17 cellular contexts compared by ENCODE assay signal in the genomic region with DNA sequence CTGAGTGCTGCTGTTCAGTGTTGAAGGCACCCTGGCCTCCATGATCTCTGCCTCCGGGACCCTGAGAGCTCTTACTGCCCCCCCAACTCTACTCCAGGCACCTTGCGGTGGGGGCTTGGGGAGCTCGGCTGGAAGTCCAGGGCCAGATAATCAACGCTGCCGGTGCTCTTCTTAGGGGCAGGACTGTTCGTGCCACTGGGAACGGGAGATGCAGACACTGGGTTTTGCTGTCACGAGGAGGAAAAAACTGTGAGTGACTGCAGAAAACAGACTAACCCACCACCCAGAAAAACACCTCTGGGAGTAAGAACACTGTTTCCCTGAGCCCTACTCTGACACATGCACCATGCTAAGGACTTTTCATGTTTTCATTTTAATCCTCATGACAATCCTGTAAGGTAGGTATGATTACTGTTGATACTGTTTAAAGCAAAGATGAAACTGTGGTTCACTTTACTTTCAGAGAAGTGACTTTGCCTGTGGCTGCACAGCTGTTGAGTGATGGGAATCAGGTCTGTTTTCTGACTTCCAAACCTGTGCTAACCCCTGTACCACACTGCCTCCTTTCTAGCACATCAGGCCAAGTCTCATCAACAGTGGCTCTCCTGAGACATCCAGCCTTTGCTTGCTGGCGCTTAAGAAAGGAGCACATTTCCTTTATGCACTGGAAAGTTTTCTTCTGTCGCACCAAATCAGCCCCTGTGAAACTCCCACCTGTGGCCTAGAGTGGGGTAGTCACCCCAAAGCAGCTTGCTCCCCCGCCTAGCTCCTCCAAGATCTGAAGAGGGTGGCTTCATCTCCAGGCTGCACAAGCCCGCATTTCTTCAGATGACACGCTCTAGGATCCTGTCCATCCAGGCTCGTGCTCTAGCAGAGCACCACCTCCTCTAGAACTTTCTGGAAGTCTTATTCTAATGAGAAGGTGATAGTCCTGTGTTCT. TPM values are rescaled to one million over a fixed set of nuclear protein-coding genes. Genes with fewer than 3 reads are reported as not detected.
A peak's percentile ranks its signal among the peaks of the same experiment; 100 is the strongest.
DNase-seq lines count a peak whose midpoint lies in the region; ATAC-seq and TF ChIP-seq lines count a peak whose summit lies in the region.
"Had no signal": no experiment of that assay in that cellular context is flagged by ENCODE, and none has a peak within 500 bp of the region (broad histone marks: within the 10 kb centered on the region; RNA-seq: fewer than 3 reads in every experiment).

No MANE protein-coding gene starts in this region.

- H3K4me3 Mint-ChIP-seq in activated CD8-positive, alpha-beta T cell treated with anti-CD3 and anti-CD28 coated beads for 36 hours: no peak overlapping the region
- H3K4me3 Mint-ChIP-seq in glutamatergic neuron (ENCODE audit: unreplicated experiment): no peak overlapping the region
- H3K4me3 Mint-ChIP-seq: brain had no signal

- no peaks in the 10 kb centered on the region for H3K27me3 ChIP-seq in vagina
- H3K27me3 ChIP-seq: pancreas, SJSA1 had no signal

- peaks cover 0 to 64% of the 10 kb centered on the region in 2 donors for H3K36me3 ChIP-seq in vagina
- H3K36me3 ChIP-seq: SJSA1 had no signal

- H3K36me3 Mint-ChIP-seq in activated CD8-positive, alpha-beta T cell treated with anti-CD3 and anti-CD28 coated beads for 36 hours (ENCODE audit: low read depth): no peaks in the 10 kb centered on the region
- H3K36me3 Mint-ChIP-seq in glutamatergic neuron (ENCODE audit: unreplicated experiment): peaks cover 38% of the 10 kb centered on the region

- H3K9me3 Mint-ChIP-seq in activated CD8-positive, alpha-beta T cell treated with anti-CD3 and anti-CD28 coated beads for 36 hours: no peaks in the 10 kb centered on the region
- H3K9me3 Mint-ChIP-seq in glutamatergic neuron (ENCODE audit: unreplicated experiment): peaks cover 29% of the 10 kb centered on the region
- H3K9me3 Mint-ChIP-seq: brain had no signal

- H3K4me3 ChIP-seq in vagina: no peak overlapping the region
- H3K4me3 ChIP-seq: pancreas, SJSA1, thoracic aorta had no signal

- TF ChIP-seq POLR2A in vagina (IDR thresholded peaks at IDR 0.05): no peak

- CTCF ChIA-PET in activated CD8-positive, alpha-beta T cell treated with anti-CD3 and anti-CD28 coated beads for 36 hours (lab: Charles Lee): interaction anchor here (0.8 to 1.3 kb wide), 3 partner anchors 8 to 344 kb away, joined by 3 read pairs; no protein-coding TSS in a partner anchor

- peak; percentile 1 for DNase-seq in stimulated activated CD4-positive, alpha-beta T cell treated with anti-CD3 and anti-CD28 coated beads, Interleukin-4, amount 100 ng/mL, for 24 hours
- DNase-seq in stimulated activated CD4-positive, alpha-beta T cell treated with anti-CD3 and anti-CD28 coated beads, Interleukin-4, amount 100 ng/mL, for 1 hour: no peak
- DNase-seq in activated CD8-positive, alpha-beta T cell treated with anti-CD3 and anti-CD28 coated beads for 36 hours: peak; percentile 20
- DNase-seq in glutamatergic neuron: no peak
- peak; percentile 54 to 94 for DNase-seq in vagina (ENCODE audit: extremely low spot score in 2 of 2)
- no peak for DNase-seq in GM19240 (ENCODE audit: insufficient read length, low spot score)
- DNase-seq in kidney glomerular epithelial cell (lab: John Stamatoyannopoulos, UW): no peak
- DNase-seq: activated gamma-delta T cell treated with Interleukin-2 at 50 U/mL for 16 hours, H7, NCI-H1048, NCI-H2029 treated with DMSO at 0.1 percent for 48 hours, NCI-H510A, pancreas had no signal

- no peak overlapping the region for H3K27ac ChIP-seq in vagina
- H3K27ac ChIP-seq: pancreas, SJSA1, thoracic aorta had no signal

- no peaks in the 10 kb centered on the region for H3K27me3 Mint-ChIP-seq in activated CD8-positive, alpha-beta T cell treated with anti-CD3 and anti-CD28 coated beads for 36 hours
- H3K27me3 Mint-ChIP-seq in glutamatergic neuron (ENCODE audit: unreplicated experiment): peaks cover 25% of the 10 kb centered on the region
- H3K27me3 Mint-ChIP-seq: brain had no signal

- peak; percentile 39 for ATAC-seq in activated CD8-positive, alpha-beta T cell treated with anti-CD3 and anti-CD28 coated beads for 36 hours
- no peak for ATAC-seq in GM18520 (IDR thresholded peaks at IDR 0.05; ENCODE audit: unreplicated experiment)
- ATAC-seq: pancreas had no signal

- POLR2A ChIA-PET in activated CD8-positive, alpha-beta T cell treated with anti-CD3 and anti-CD28 coated beads for 36 hours (lab: Charles Lee): no interaction called here

- no peak for TF ChIP-seq CTCF in activated CD8-positive, alpha-beta T cell treated with anti-CD3 and anti-CD28 coated beads for 36 hours (IDR thresholded peaks at IDR 0.05)
- TF ChIP-seq CTCF in glutamatergic neuron (IDR thresholded peaks at IDR 0.05; ENCODE audit: partially characterized antibody, unreplicated experiment) (no peak), vagina (IDR thresholded peaks at IDR 0.05) (no peak)

- H3K27ac Mint-ChIP-seq in activated CD8-positive, alpha-beta T cell treated with anti-CD3 and anti-CD28 coated beads for 36 hours: peak overlapping the region; percentile 16
- H3K27ac Mint-ChIP-seq in glutamatergic neuron (ENCODE audit: unreplicated experiment): peak overlapping the region; percentile 34

- H3K4me1 Mint-ChIP-seq in activated CD8-positive, alpha-beta T cell treated with anti-CD3 and anti-CD28 coated beads for 36 hours (ENCODE audit: low read depth): peaks cover 11% of the 10 kb centered on the region
- H3K4me1 Mint-ChIP-seq in glutamatergic neuron (ENCODE audit: low read depth, unreplicated experiment): no peaks in the 10 kb centered on the region
- H3K4me1 Mint-ChIP-seq: brain had no signal

- H3K4me1 ChIP-seq in vagina: no peaks in the 10 kb centered on the region
- H3K4me1 ChIP-seq: pancreas, SJSA1 had no signal

- intact Hi-C loops in activated CD8-positive, alpha-beta T cell treated with anti-CD3 and anti-CD28 coated beads for 36 hours (cut with micrococcal nuclease): loop anchor here (10.0 kb wide), 3 partner anchors 64 to 344 kb away; a partner anchor contains a TSS
- intact Hi-C loops in vagina (cut with DNase I): loop anchor here (10.0 kb wide), 1 partner anchor 194 kb away; a partner anchor contains a TSS

- no peaks in the 10 kb centered on the region for H3K9me3 ChIP-seq in vagina
- H3K9me3 ChIP-seq: pancreas, SJSA1, thoracic aorta had no signal

RNA-seq across cellular contexts. Expression of a gene that starts 31.8 kb away (rescaled TPM):
- 1 to 10 TPM; 6.8 to 7.7 TPM for total RNA-seq in activated CD8-positive, alpha-beta T cell treated with anti-CD3 and anti-CD28 coated beads for 36 hours
- total RNA-seq in glutamatergic neuron (ENCODE audit: unreplicated experiment): 34.2 TPM
- total RNA-seq in vagina: 11.8 TPM

RNA-seq across cellular contexts. Expression of a gene that starts 32.1 kb away (rescaled TPM):
- total RNA-seq in activated CD8-positive, alpha-beta T cell treated with anti-CD3 and anti-CD28 coated beads for 36 hours: 1 to 10 TPM; 4.1 to 5.2 TPM
- total RNA-seq in glutamatergic neuron (ENCODE audit: unreplicated experiment): 9.7 TPM
- 8.6 TPM for total RNA-seq in vagina

Comparison
In these comparisons a context has a peak if more than half of its experiments do, and no peak if none do; other contexts are left out.
1. DNase-seq: peak in stimulated activated CD4-positive, alpha-beta T cell treated with anti-CD3 and anti-CD28 coated beads, Interleukin-4, amount 100 ng/mL, for 24 hours (single experiment), activated CD8-positive, alpha-beta T cell treated with anti-CD3 and anti-CD28 coated beads for 36 hours (single experiment) and vagina (2 of 2); none in stimulated activated CD4-positive, alpha-beta T cell treated with anti-CD3 and anti-CD28 coated beads, Interleukin-4, amount 100 ng/mL, for 1 hour (single experiment), glutamatergic neuron (single experiment), GM19240 (single experiment) and kidney glomerular epithelial cell (single experiment).